Comparison of ENCODE assay signal across 1 cellular context in genomic region chr7:8433477-8434289, GRCh38.
TF ChIP-seq lines count a peak whose summit lies in the region.

Gene NXPH1, plus strand, starts transcription at chr7:8433609.

TF ChIP-seq in IMR-90, 13 proteins besides CTCF, POLR2A, EP300 and RAD21 (continued from another document):
- TF ChIP-seq USF2 (IDR thresholded peaks at IDR 0.05; ENCODE audit: low read depth, low read length) (no peak), MXI1 (IDR thresholded peaks at IDR 0.05; ENCODE audit: borderline replicate concordance, low read depth, low read length) (no peak), RCOR1 (IDR thresholded peaks at IDR 0.05; ENCODE audit: insufficient replicate concordance, low read length) (no peak), RFX5 (IDR thresholded peaks at IDR 0.05; ENCODE audit: low read depth, low read length) (no peak), NFE2L2 (IDR thresholded peaks at IDR 0.05; ENCODE audit: low read depth, low read length) (no peak)
